8 cellular contexts compared by ENCODE assay signal in the genomic region with DNA sequence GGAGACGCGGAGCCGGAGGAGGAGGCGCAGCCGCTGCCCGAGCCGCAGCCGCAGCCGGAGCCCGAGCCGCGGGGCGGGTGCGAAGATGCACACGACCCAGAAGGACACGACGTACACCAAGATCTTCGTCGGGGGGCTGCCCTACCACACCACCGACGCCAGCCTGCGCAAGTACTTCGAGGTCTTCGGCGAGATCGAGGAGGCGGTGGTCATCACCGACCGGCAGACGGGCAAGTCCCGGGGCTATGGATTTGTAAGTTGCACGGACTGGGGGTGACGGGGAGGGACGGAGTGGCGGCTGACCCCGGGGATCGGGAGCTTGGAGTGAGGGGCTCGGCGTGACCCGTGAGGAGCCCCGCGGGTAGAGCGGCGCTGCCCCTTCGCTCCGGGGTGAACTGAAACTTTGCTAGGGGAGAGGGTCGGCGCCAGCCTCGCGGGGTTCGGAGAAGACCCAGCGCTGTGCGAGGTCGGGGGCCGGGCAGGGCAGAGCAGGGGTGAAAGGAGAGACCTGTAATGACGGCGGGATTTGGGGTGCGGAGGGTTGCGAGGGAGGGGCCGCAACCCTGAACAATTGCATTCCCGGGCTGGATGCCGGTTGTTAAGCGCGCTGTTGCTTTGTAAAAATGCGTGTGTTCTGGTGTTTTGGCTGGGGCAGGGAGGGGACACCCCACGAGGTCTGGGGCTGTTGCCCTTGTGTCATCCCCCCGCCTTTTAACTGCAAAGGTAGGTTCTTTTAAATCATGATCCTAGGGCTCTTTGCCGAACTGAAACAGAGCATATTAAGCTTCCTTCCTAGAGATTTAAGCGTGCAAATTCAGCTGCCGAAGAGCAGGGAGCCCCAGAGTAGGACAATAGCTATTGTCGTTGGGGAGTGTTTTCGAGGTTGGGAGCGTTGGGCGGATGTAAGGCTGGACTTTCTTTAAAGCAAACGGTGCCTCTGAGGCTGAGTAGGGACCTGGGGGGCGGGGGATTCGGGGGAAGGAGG. TPM values are rescaled to one million over a fixed set of nuclear protein-coding genes. Genes with fewer than 3 reads are reported as not detected.
DNase-seq lines count a peak whose midpoint lies in the region; ATAC-seq and TF ChIP-seq lines count a peak whose summit lies in the region.

No MANE protein-coding gene starts in this region.

- peak; percentile 9 for TF ChIP-seq RAD21 in neural cell (conservative IDR thresholded peaks at IDR 0.05)

- DNase-seq in NCI-H82 (lab: John Stamatoyannopoulos, UW) = peak; percentile 10
- no peak for DNase-seq in NCI-H82 treated with DMSO at 0.1 percent for 48 hours (lab: John Stamatoyannopoulos, UW; ENCODE audit: unreplicated experiment)
- no peak for DNase-seq in T-cell
- DNase-seq in fibroblast of lung (ENCODE audit: low read depth in 2 of 2) = peak; percentile 40 to 41
- DNase-seq in COR-L47 (lab: John Stamatoyannopoulos, UW) = no peak
- no peak for DNase-seq in AML-193 (lab: John Stamatoyannopoulos, UW)

- H3K4me1 ChIP-seq in fibroblast of lung (ENCODE audit: control insufficient read depth, extremely low read depth, insufficient read depth, low read length) = peaks cover 5% of the 10 kb centered on the region

- peak overlapping the region; percentile 65 to 79 (median 73) for H3K4me3 Mint-ChIP-seq in T-cell

- H4K20me1 ChIP-seq in fibroblast of lung (ENCODE audit: control insufficient read depth, extremely low read depth, insufficient read depth, low read length) (no peaks in the 10 kb centered on the region), neural cell (ENCODE audit: insufficient read depth) (no peaks in the 10 kb centered on the region)

- peak overlapping the region; percentile 93 for H3K4me2 ChIP-seq in fibroblast of lung (ENCODE audit: extremely low read depth, insufficient read depth, low read length)
- peak overlapping the region; percentile 46 for H3K4me2 ChIP-seq in neural cell (ENCODE audit: low read length)

- ATAC-seq in T-cell (replicated peaks in 1 of 4) (peak in 2 of 4 experiments; percentile 8 to 9), HG03139 (IDR thresholded peaks at IDR 0.05; ENCODE audit: unreplicated experiment) (no peak)

- H3K4me3 ChIP-seq in fibroblast of lung (replicated peaks in 1 of 4; ENCODE audit: control extremely low read depth in 1 of 4, insufficient read depth in 1 of 4, low read depth in 3 of 4, low read length in 4 of 4) (peak overlapping the region; percentile 74 to 79 (median 77)), neural cell (ENCODE audit: low read length) (peak overlapping the region; percentile 82)

- POLR2A ChIA-PET in T-cell (lab: Charles Lee) = no interaction called here

- peaks cover 8 to 17% (median 13%) of the 10 kb centered on the region in 3 donors for H3K4me1 Mint-ChIP-seq in T-cell

- no peak for TF ChIP-seq EP300 in neural cell (conservative IDR thresholded peaks at IDR 0.05; ENCODE audit: poor library complexity, severe bottlenecking)

- peak overlapping the region; percentile 17 for H3K27ac ChIP-seq in fibroblast of lung (ENCODE audit: insufficient read depth, low read length)
- H3K27ac ChIP-seq in neural cell (ENCODE audit: low read length) = no peak overlapping the region

- H3K79me2 ChIP-seq in fibroblast of lung (ENCODE audit: control insufficient read depth, insufficient read depth, low read length) (no peaks in the 10 kb centered on the region), neural cell (replicated peaks; ENCODE audit: insufficient read depth, low read length) (no peaks in the 10 kb centered on the region)

- CTCF ChIA-PET in T-cell (lab: Charles Lee) = no interaction called here

- no peaks in the 10 kb centered on the region for H3K36me3 Mint-ChIP-seq in T-cell

- no peak for TF ChIP-seq CTCF in fibroblast of lung (conservative IDR thresholded peaks at IDR 0.05 in 1 of 2, IDR thresholded peaks at IDR 0.05 in 1 of 2; ENCODE audit: low read depth in 1 of 2, low read length in 2 of 2)
- TF ChIP-seq CTCF in neural cell (IDR thresholded peaks at IDR 0.05; ENCODE audit: poor library complexity, severe bottlenecking) = no peak

- H3F3A ChIP-seq in neural cell (ENCODE audit: insufficient read depth, low read length, poor library complexity, severe bottlenecking) = no peaks in the 10 kb centered on the region

- H2AFZ ChIP-seq in fibroblast of lung (ENCODE audit: low read length) (peak overlapping the region; percentile 93), neural cell (ENCODE audit: low read depth, low read length) (peak overlapping the region; percentile 47)

- H3K27me3 Mint-ChIP-seq in T-cell = peaks cover 67% of the 10 kb centered on the region in 2 donors

- no peaks in the 10 kb centered on the region for H3K9me3 ChIP-seq in fibroblast of lung (ENCODE audit: control insufficient read depth, insufficient read depth, low read depth, low read length)
- H3K9me3 ChIP-seq in neural cell (ENCODE audit: low read length) = no peaks in the 10 kb centered on the region

- no peaks in the 10 kb centered on the region for H3K9me2 ChIP-seq in neural cell (ENCODE audit: insufficient read depth, low read length)

- H3K9ac ChIP-seq in fibroblast of lung (ENCODE audit: insufficient read depth, low read length) (peak overlapping the region; percentile 74), neural cell (ENCODE audit: low read length) (peak overlapping the region; percentile 51)

- H3K27me3 ChIP-seq in fibroblast of lung (ENCODE audit: control insufficient read depth, insufficient read depth, low read length) (no peaks in the 10 kb centered on the region), neural cell (ENCODE audit: insufficient read depth, low read depth, low read length) (peaks cover 28% of the 10 kb centered on the region)

- no peaks in the 10 kb centered on the region for H3K9me3 Mint-ChIP-seq in T-cell

- H3K36me3 ChIP-seq in fibroblast of lung (ENCODE audit: control insufficient read depth, insufficient read depth, low read length) (no peaks in the 10 kb centered on the region), neural cell (ENCODE audit: insufficient read depth, low read length) (no peaks in the 10 kb centered on the region)

- no peak overlapping the region for H3K27ac Mint-ChIP-seq in T-cell

TF ChIP-seq in neural cell, 6 proteins besides CTCF, POLR2A, EP300 and RAD21:
- TF ChIP-seq MXI1 (conservative IDR thresholded peaks at IDR 0.05; ENCODE audit: poor library complexity, severe bottlenecking) = peak; percentile 26
- TF ChIP-seq POLR2AphosphoS5 (IDR thresholded peaks at IDR 0.05) = peak; percentile 9
- TF ChIP-seq EZH2 (IDR thresholded peaks at IDR 0.05; ENCODE audit: borderline replicate concordance, insufficient read depth, low read length, poor library complexity, severe bottlenecking) = no peak

RNA-seq across cellular contexts. Expression of gene RBM24, which starts 0.6 kb away (rescaled TPM):
- total RNA-seq in T-cell (under 1 TPM in 1 of 5 donors, not detected in 4; 0.19 TPM), fibroblast of lung (1.0 and 2.5 TPM in 2 replicates)
- polyA plus RNA-seq in fibroblast of lung (1.8 and 2.5 TPM in 2 replicates), neural cell (3.4 and 4.9 TPM in 2 replicates)
- 0.98 and 1.7 TPM in 2 replicates for polyA plus RNA-seq in fibroblast of lung (2012)
- polyA minus RNA-seq in fibroblast of lung (ENCODE audit: low replicate concordance) (0.35 and 3.7 TPM in 2 replicates), neural cell (4.9 and 7.3 TPM in 2 replicates)

Comparison
In these comparisons a context has a peak if more than half of its experiments do, and no peak if none do; other contexts are left out.
1. DNase-seq: peak in NCI-H82 (single experiment) and fibroblast of lung (2 of 2); none in NCI-H82 treated with DMSO at 0.1 percent for 48 hours (single experiment), T-cell (0 of 34), COR-L47 (single experiment) and AML-193 (0 of 2).